8 cellular contexts compared by ENCODE assay signal in genomic region chr9:122904823-122905710, GRCh38. TPM values are rescaled to one million over a fixed set of nuclear protein-coding genes. Genes with fewer than 3 reads are reported as not detected.
A peak's percentile ranks its signal among the peaks of the same experiment; 100 is the strongest.
DNase-seq lines count a peak whose midpoint lies in the region; TF ChIP-seq lines count a peak whose summit lies in the region.

A gene with protein sequence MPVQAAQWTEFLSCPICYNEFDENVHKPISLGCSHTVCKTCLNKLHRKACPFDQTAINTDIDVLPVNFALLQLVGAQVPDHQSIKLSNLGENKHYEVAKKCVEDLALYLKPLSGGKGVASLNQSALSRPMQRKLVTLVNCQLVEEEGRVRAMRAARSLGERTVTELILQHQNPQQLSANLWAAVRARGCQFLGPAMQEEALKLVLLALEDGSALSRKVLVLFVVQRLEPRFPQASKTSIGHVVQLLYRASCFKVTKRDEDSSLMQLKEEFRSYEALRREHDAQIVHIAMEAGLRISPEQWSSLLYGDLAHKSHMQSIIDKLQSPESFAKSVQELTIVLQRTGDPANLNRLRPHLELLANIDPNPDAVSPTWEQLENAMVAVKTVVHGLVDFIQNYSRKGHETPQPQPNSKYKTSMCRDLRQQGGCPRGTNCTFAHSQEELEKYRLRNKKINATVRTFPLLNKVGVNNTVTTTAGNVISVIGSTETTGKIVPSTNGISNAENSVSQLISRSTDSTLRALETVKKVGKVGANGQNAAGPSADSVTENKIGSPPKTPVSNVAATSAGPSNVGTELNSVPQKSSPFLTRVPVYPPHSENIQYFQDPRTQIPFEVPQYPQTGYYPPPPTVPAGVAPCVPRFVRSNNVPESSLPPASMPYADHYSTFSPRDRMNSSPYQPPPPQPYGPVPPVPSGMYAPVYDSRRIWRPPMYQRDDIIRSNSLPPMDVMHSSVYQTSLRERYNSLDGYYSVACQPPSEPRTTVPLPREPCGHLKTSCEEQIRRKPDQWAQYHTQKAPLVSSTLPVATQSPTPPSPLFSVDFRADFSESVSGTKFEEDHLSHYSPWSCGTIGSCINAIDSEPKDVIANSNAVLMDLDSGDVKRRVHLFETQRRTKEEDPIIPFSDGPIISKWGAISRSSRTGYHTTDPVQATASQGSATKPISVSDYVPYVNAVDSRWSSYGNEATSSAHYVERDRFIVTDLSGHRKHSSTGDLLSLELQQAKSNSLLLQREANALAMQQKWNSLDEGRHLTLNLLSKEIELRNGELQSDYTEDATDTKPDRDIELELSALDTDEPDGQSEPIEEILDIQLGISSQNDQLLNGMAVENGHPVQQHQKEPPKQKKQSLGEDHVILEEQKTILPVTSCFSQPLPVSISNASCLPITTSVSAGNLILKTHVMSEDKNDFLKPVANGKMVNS (minus strand): TSS chr9:122905359. CDS start chr9:122897509, 7,850 bp downstream.

- CTCF ChIA-PET in activated naive CD4-positive, alpha-beta T cell treated with anti-CD3 and anti-CD28 coated beads for 36 hours (lab: Charles Lee), result interaction anchor here (0.7 to 1.4 kb wide), 2 partner anchors 70 to 1713 kb away, joined by 3 read pairs; no protein-coding TSS in a partner anchor

- H3K27me3 Mint-ChIP-seq in activated naive CD4-positive, alpha-beta T cell treated with anti-CD3 and anti-CD28 coated beads for 36 hours (ENCODE audit: low read depth), result no peaks in the 10 kb centered on the region

- no peak for TF ChIP-seq CTCF in HFF-Myc (IDR thresholded peaks at IDR 0.05; ENCODE audit: low read depth, low read length, missing control alignments)

- H3K27ac Mint-ChIP-seq in activated naive CD4-positive, alpha-beta T cell treated with anti-CD3 and anti-CD28 coated beads for 36 hours, result peak within 1 kb of the TSS; percentile 94

- DNase-seq in GM04503 (ENCODE audit: low read depth) (peak; percentile 99), HFF-Myc (ENCODE audit: extremely low read depth, low read depth) (peak; percentile 100), NAMALWA (ENCODE audit: low spot score) (peak; percentile 100), SK-N-DZ (ENCODE audit: low spot score) (peak; percentile 100), foreskin melanocyte (peak; percentile 100)
- DNase-seq in activated naive CD4-positive, alpha-beta T cell treated with anti-CD3 and anti-CD28 coated beads for 36 hours, result peak; percentile 99

- H2AFZ ChIP-seq in neuron (ENCODE audit: low read depth, low read length), result peak within 1 kb of the TSS; percentile 56

- H3K4me1 ChIP-seq in neuron (ENCODE audit: insufficient read depth, low read length) (peaks cover 16% of the 10 kb centered on the region), subcutaneous abdominal adipose tissue (ENCODE audit: control insufficient read depth in 5 of 5, insufficient read depth in 5 of 5, low read length in 5 of 5) (peaks cover 3 to 29% (median 22%) of the 10 kb centered on the region in 5 donors)

- peak within 1 kb of the TSS; percentile 84 for H3K27ac ChIP-seq in subcutaneous abdominal adipose tissue (ENCODE audit: low read depth, low read length)

- H3K9me3 ChIP-seq in neuron (ENCODE audit: low read length) (no peaks in the 10 kb centered on the region), subcutaneous abdominal adipose tissue (ENCODE audit: control insufficient read depth in 5 of 5, low read length in 5 of 5) (no peaks in the 10 kb centered on the region)

- H3K36me3 ChIP-seq in neuron (ENCODE audit: insufficient read depth, low read length) (peaks cover 13% of the 10 kb centered on the region), subcutaneous abdominal adipose tissue (ENCODE audit: control insufficient read depth in 5 of 5, insufficient read depth in 5 of 5, low read length in 5 of 5) (peaks cover 0 to 9% (median 0%) of the 10 kb centered on the region in 5 donors)

- peak within 1 kb of the TSS; percentile 89 for H3K4me3 Mint-ChIP-seq in activated naive CD4-positive, alpha-beta T cell treated with anti-CD3 and anti-CD28 coated beads for 36 hours

- peak within 1 kb of the TSS; percentile 64 to 99 (median 93) for H3K9ac ChIP-seq in subcutaneous abdominal adipose tissue (ENCODE audit: low read length in 5 of 5)

- no peaks in the 10 kb centered on the region for H3K36me3 Mint-ChIP-seq in activated naive CD4-positive, alpha-beta T cell treated with anti-CD3 and anti-CD28 coated beads for 36 hours (ENCODE audit: low read depth)

- peaks cover 18% of the 10 kb centered on the region for H3K4me1 Mint-ChIP-seq in activated naive CD4-positive, alpha-beta T cell treated with anti-CD3 and anti-CD28 coated beads for 36 hours (ENCODE audit: low read depth)

- intact Hi-C loops in activated naive CD4-positive, alpha-beta T cell treated with anti-CD3 and anti-CD28 coated beads for 36 hours (cut with micrococcal nuclease), result loop anchor here (1.0 to 5.0 kb wide), 9 partner anchors 8 to 437 kb away; partner anchors contain the start of genes PDCL, ZBTB26 and ZBTB6

- H3K4me3 ChIP-seq in HFF-Myc (replicated peaks; ENCODE audit: low read depth, low read length) (peak within 1 kb of the TSS; percentile 84), neuron (ENCODE audit: low read length) (peak within 1 kb of the TSS; percentile 93), subcutaneous abdominal adipose tissue (ENCODE audit: low read depth in 1 of 5, low read length in 5 of 5) (peak within 1 kb of the TSS; percentile 84 to 95 (median 88))

- H3K9me3 Mint-ChIP-seq in activated naive CD4-positive, alpha-beta T cell treated with anti-CD3 and anti-CD28 coated beads for 36 hours, result no peaks in the 10 kb centered on the region

- H3K27me3 ChIP-seq in neuron (ENCODE audit: insufficient read depth, low read length) (no peaks in the 10 kb centered on the region), subcutaneous abdominal adipose tissue (ENCODE audit: control insufficient read depth in 5 of 5, insufficient read depth in 4 of 5, low read length in 5 of 5) (no peaks in the 10 kb centered on the region)

RNA-seq across cellular contexts. Expression of the gene that starts here (rescaled TPM):
- 19.2 and 27.0 TPM in 2 replicates for polyA plus RNA-seq in SK-N-DZ (2014; cell fraction: cytosol; rRNA removed)
- polyA plus RNA-seq in SK-N-DZ (2014; cell fraction: nucleus; rRNA removed), result 14.4 and 18.7 TPM in 2 replicates
- total RNA-seq in activated naive CD4-positive, alpha-beta T cell treated with anti-CD3 and anti-CD28 coated beads for 36 hours, result 10 to 100 TPM; 20.2 to 21.3 TPM

Comparison
In these comparisons a context has a peak if more than half of its experiments do, and no peak if none do; other contexts are left out.
1. Peak in every context shown above with its lines: DNase-seq, H3K4me3 ChIP-seq and H3K27ac ChIP-seq.